ENCODE assay signal across 29 cellular contexts in the genomic region with DNA sequence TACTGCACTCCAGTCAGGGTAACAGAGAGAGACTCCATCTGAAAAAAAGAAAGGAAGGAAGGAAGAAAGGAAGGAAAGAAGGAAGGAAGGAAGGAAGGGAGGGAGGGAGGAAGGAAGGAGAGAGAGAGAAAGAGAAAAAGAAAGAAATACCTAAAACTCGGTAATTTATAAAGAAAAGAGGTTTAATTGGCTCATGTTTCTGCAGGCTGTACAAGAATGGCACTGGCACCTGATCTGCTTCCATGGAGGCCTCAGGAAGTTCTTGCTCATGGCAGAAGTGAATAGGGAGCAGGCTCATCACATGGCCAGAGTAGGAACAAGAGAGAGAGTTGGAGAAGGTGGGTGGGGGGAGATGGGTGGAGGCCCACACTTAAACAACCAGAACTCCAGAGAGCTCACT.
"Had no signal": no experiment of that assay in that cellular context is flagged by ENCODE, and none has a peak within 500 bp of the region (broad histone marks: within the 10 kb centered on the region; RNA-seq: fewer than 3 reads in every experiment).

No MANE protein-coding gene starts in this region.

- H3K9me3 ChIP-seq: ovary, right lobe of liver, sigmoid colon, thoracic aorta, thyroid gland, upper lobe of left lung, vagina had no signal

- H3K36me3 ChIP-seq: ovary, right lobe of liver, sigmoid colon, stomach, thoracic aorta, thyroid gland, tibial nerve, upper lobe of left lung, vagina had no signal

- DNase-seq: nephron progenitor cell; occipital lobe; ovary; posterior cingulate gyrus; psoas muscle; right lobe of liver; sigmoid colon; small intestine; stimulated activated CD4-positive, alpha-beta T cell treated with anti-CD3 and anti-CD28 coated beads, Interleukin-15, amount 100 ng/mL, for 24 hours; stimulated activated CD4-positive, alpha-beta T cell treated with anti-CD3 and anti-CD28 coated beads, Interleukin-2, amount 100 ng/mL, for 24 hours; stimulated activated CD4-positive, alpha-beta T cell treated with anti-CD3 and anti-CD28 coated beads, Interleukin-2, amount 100 ng/mL, for 48 hours; stimulated activated CD4-positive, alpha-beta T cell treated with anti-CD3 and anti-CD28 coated beads, Interleukin-4, amount 100 ng/mL, for 24 hours; stimulated activated naive B cell treated with anti-CD40 and anti-IgM and Interleukin-4, amounts not matched to agents 10 μg/mL and 1 μg/mL and 100 μg/mL, for 72 hours; stimulated activated naive CD4-positive, alpha-beta T cell treated with Interleukin-2 at 50 U/mL for 16 hours; stomach; thyroid gland; trophoblast cell; upper lobe of left lung had no signal

- H3K4me3 ChIP-seq: ovary, psoas muscle, right lobe of liver, sigmoid colon, stomach, thoracic aorta, thyroid gland, tibial nerve, upper lobe of left lung, vagina had no signal

- H3K4me3 Mint-ChIP-seq: natural killer cell treated with Interleukin-12 subunit alpha and Interleukin-12 subunit beta and Interleukin-15 and Interleukin-18, amount 100 ng/mL, for 72 hours; nephron progenitor cell; neural crest cell; stimulated activated effector memory CD8-positive, alpha-beta T cell treated with anti-CD3 and anti-CD28 coated beads, Interleukin-12 subunit alpha, Interleukin-12 subunit beta, amount 100 ng/mL, for 72 hours; stimulated activated naive B cell treated with anti-CD40 and anti-IgM and Interleukin-4, amounts not matched to agents 10 μg/mL and 1 μg/mL and 100 μg/mL, for 72 hours; stimulated activated naive CD8-positive, alpha-beta T cell treated with anti-CD3 and anti-CD28 coated beads, Interleukin-15, Interleukin-2, amounts not matched to agents 100 ng/mL and 50 ng/mL, for 24 hours had no signal

- H3K9ac ChIP-seq: parathyroid adenoma had no signal

- H3K27ac Mint-ChIP-seq: natural killer cell treated with Interleukin-12 subunit alpha and Interleukin-12 subunit beta and Interleukin-15 and Interleukin-18, amount 100 ng/mL, for 72 hours; nephron progenitor cell; progenitor cell of endocrine pancreas; stimulated activated effector memory CD8-positive, alpha-beta T cell treated with anti-CD3 and anti-CD28 coated beads, Interleukin-12 subunit alpha, Interleukin-12 subunit beta, amount 100 ng/mL, for 72 hours; stimulated activated naive B cell treated with anti-CD40 and anti-IgM and Interleukin-4, amounts not matched to agents 10 μg/mL and 1 μg/mL and 100 μg/mL, for 72 hours; stimulated activated naive CD8-positive, alpha-beta T cell treated with anti-CD3 and anti-CD28 coated beads, Interleukin-15, Interleukin-2, amounts not matched to agents 100 ng/mL and 50 ng/mL, for 24 hours had no signal

- H3K27ac ChIP-seq: ovary, parathyroid adenoma, psoas muscle, right lobe of liver, sigmoid colon, stomach, thoracic aorta, thyroid gland, tibial nerve, upper lobe of left lung, vagina had no signal

- H3K9me3 Mint-ChIP-seq: natural killer cell treated with Interleukin-12 subunit alpha and Interleukin-12 subunit beta and Interleukin-15 and Interleukin-18, amount 100 ng/mL, for 72 hours had no signal

- H2AFZ ChIP-seq: parathyroid adenoma had no signal

- H3K4me1 Mint-ChIP-seq: stimulated activated effector memory CD8-positive, alpha-beta T cell treated with anti-CD3 and anti-CD28 coated beads, Interleukin-12 subunit alpha, Interleukin-12 subunit beta, amount 100 ng/mL, for 72 hours; stimulated activated naive B cell treated with anti-CD40 and anti-IgM and Interleukin-4, amounts not matched to agents 10 μg/mL and 1 μg/mL and 100 μg/mL, for 72 hours had no signal

- H3K79me2 ChIP-seq: parathyroid adenoma had no signal

- H3K27me3 ChIP-seq: ovary, right lobe of liver, stomach, thyroid gland, upper lobe of left lung, vagina had no signal

- H3K36me3 Mint-ChIP-seq: natural killer cell treated with Interleukin-12 subunit alpha and Interleukin-12 subunit beta and Interleukin-15 and Interleukin-18, amount 100 ng/mL, for 72 hours; stimulated activated effector memory CD8-positive, alpha-beta T cell treated with anti-CD3 and anti-CD28 coated beads, Interleukin-12 subunit alpha, Interleukin-12 subunit beta, amount 100 ng/mL, for 72 hours; stimulated activated naive B cell treated with anti-CD40 and anti-IgM and Interleukin-4, amounts not matched to agents 10 μg/mL and 1 μg/mL and 100 μg/mL, for 72 hours had no signal

- FAIRE-seq: small intestine, urothelium cell line had no signal

- ATAC-seq: natural killer cell treated with Interleukin-12 subunit alpha and Interleukin-12 subunit beta and Interleukin-15 and Interleukin-18, amount 100 ng/mL, for 72 hours; psoas muscle; right cardiac atrium; right lobe of liver; stimulated activated effector memory CD8-positive, alpha-beta T cell treated with anti-CD3 and anti-CD28 coated beads, Interleukin-12 subunit alpha, Interleukin-12 subunit beta, amount 100 ng/mL, for 72 hours; stimulated activated naive B cell treated with anti-CD40 and anti-IgM and Interleukin-4, amounts not matched to agents 10 μg/mL and 1 μg/mL and 100 μg/mL, for 72 hours had no signal

- H3K4me1 ChIP-seq: parathyroid adenoma, sigmoid colon had no signal
